Comparison of ENCODE assay signal across 1 cellular context in the genomic region with DNA sequence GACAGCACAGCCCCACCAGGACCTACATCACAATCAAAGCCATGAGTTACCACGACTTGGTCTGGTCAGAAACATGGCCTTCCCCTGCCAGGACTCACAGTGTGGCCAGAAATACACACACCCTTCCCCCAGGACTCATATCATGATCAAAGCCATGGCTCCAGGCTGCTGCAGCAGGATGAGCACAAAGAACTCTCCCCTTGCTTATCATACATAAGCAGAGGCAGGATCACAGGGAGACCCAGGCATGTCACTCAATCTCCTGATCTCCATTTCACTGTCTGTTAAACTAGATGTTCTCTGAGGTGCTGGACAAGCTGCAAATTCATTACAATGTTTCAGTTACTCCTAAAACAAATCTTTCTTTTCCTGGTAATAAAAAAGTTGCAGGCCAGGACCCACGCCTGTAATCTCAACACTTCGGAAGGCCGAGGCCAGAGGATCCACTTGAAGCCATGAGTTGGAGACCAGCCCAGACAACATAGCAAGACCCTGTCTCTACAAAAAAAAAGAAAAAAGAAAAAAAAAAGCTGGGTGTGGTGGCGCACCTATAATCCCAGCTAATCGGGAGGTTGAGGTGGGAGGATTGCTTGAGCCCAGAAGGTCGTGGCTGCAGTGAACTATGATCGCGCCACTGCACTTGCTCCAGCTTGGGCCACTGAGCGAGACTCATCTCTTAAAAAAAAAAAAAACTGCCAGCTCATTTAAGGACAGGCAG.
A peak's percentile ranks its signal among the peaks of the same experiment; 100 is the strongest.
TF ChIP-seq lines count a peak whose summit lies in the region.

No MANE protein-coding gene starts in this region.

TF ChIP-seq in K562, 482 proteins besides CTCF, POLR2A, EP300 and RAD21 (continued from another document and continues in another):
- TF ChIP-seq, protein P1, sequence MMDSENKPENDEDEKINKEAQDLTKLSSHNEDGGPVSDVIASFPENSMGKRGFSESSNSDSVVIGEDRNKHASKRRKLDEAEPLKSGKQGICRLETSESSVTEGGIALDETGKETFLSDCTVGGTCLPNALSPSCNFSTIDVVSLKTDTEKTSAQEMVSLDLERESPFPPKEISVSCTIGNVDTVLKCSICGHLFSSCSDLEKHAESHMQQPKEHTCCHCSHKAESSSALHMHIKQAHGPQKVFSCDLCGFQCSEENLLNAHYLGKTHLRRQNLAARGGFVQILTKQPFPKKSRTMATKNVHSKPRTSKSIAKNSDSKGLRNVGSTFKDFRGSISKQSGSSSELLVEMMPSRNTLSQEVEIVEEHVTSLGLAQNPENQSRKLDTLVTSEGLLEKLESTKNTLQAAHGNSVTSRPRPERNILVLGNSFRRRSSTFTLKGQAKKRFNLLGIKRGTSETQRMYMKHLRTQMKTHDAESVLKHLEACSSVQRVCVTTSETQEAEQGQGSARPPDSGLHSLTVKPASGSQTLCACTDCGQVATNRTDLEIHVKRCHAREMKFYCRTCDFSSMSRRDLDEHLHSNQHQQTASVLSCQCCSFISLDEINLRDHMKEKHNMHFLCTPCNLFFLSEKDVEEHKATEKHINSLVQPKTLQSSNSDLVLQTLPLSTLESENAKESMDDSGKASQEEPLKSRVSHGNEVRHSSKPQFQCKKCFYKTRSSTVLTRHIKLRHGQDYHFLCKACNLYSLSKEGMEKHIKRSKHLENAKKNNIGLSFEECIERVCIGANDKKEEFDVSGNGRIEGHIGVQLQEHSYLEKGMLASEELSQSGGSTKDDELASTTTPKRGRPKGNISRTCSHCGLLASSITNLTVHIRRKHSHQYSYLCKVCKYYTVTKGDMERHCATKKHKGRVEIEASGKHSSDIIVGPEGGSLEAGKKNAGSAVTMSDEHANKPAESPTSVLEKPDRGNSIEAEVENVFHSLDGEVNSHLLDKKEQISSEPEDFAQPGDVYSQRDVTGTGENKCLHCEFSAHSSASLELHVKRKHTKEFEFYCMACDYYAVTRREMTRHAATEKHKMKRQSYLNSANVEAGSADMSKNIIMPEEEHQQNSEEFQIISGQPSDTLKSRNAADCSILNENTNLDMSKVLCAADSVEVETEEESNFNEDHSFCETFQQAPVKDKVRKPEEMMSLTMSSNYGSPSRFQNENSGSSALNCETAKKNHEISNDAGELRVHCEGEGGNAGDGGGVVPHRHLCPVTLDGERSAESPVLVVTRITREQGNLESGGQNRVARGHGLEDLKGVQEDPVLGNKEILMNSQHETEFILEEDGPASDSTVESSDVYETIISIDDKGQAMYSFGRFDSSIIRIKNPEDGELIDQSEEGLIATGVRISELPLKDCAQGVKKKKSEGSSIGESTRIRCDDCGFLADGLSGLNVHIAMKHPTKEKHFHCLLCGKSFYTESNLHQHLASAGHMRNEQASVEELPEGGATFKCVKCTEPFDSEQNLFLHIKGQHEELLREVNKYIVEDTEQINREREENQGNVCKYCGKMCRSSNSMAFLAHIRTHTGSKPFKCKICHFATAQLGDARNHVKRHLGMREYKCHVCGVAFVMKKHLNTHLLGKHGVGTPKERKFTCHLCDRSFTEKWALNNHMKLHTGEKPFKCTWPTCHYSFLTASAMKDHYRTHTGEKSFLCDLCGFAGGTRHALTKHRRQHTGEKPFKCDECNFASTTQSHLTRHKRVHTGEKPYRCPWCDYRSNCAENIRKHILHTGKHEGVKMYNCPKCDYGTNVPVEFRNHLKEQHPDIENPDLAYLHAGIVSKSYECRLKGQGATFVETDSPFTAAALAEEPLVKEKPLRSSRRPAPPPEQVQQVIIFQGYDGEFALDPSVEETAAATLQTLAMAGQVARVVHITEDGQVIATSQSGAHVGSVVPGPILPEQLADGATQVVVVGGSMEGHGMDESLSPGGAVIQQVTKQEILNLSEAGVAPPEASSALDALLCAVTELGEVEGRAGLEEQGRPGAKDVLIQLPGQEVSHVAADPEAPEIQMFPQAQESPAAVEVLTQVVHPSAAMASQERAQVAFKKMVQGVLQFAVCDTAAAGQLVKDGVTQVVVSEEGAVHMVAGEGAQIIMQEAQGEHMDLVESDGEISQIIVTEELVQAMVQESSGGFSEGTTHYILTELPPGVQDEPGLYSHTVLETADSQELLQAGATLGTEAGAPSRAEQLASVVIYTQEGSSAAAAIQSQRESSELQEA (IDR thresholded peaks at IDR 0.05; ENCODE audit: low read depth) = no peak
- no peak for TF ChIP-seq THRAP3 (IDR thresholded peaks at IDR 0.05; ENCODE audit: borderline replicate concordance)
- no peak for TF ChIP-seq CHD1 (IDR thresholded peaks at IDR 0.05; ENCODE audit: low read length)
- TF ChIP-seq ZSCAN32 (CRISPR knock-in tag; IDR thresholded peaks at IDR 0.05) = no peak
- TF ChIP-seq KDM1A (IDR thresholded peaks at IDR 0.05) = peak; percentile 83 to 85
- no peak for TF ChIP-seq RBM14 (IDR thresholded peaks at IDR 0.05; ENCODE audit: borderline replicate concordance, insufficient read depth, low read depth, low read length)
- TF ChIP-seq STAT5B (CRISPR knock-in tag; IDR thresholded peaks at IDR 0.05) = no peak
- TF ChIP-seq RB1 (IDR thresholded peaks at IDR 0.05; ENCODE audit: low read depth) = 0 out of 2 replicates have a peak, but pooled peaks have one; percentile 47
- TF ChIP-seq MED1 (CRISPR knock-in tag; IDR thresholded peaks at IDR 0.05; ENCODE audit: borderline replicate concordance) = no peak
- TF ChIP-seq MLX (CRISPR knock-in tag; conservative IDR thresholded peaks at IDR 0.05) = no peak
- TF ChIP-seq ZBTB1 (CRISPR knock-in tag; IDR thresholded peaks at IDR 0.05; ENCODE audit: borderline replicate concordance, low read depth) = no peak
- peak; percentile 90 for TF ChIP-seq ARID1B (IDR thresholded peaks at IDR 0.05)
- no peak for TF ChIP-seq TSC22D4 (tag; IDR thresholded peaks at IDR 0.05)
- no peak for TF ChIP-seq HMGXB4 (CRISPR knock-in tag; IDR thresholded peaks at IDR 0.05)
- no peak for TF ChIP-seq ZNF707 (CRISPR knock-in tag; conservative IDR thresholded peaks at IDR 0.05)
- TF ChIP-seq TBP (optimal IDR thresholded peaks at IDR 0.05; ENCODE audit: low read depth, low read length) = peak; percentile 42
- TF ChIP-seq SRSF9 (IDR thresholded peaks at IDR 0.05; ENCODE audit: borderline replicate concordance, low read depth, low read length) = no peak
- TF ChIP-seq TCF3 (CRISPR knock-in tag; IDR thresholded peaks at IDR 0.05) = peak; percentile 90
- no peak for TF ChIP-seq RBM22 (IDR thresholded peaks at IDR 0.05; ENCODE audit: low read depth, low read length, poor library complexity, severe bottlenecking)
- TF ChIP-seq FUS (optimal IDR thresholded peaks at IDR 0.05; ENCODE audit: low read depth, low read length) = no peak
- no peak for TF ChIP-seq PHF8 (IDR thresholded peaks at IDR 0.05; ENCODE audit: borderline replicate concordance, low read length)
- no peak for TF ChIP-seq PRPF4 (IDR thresholded peaks at IDR 0.05; ENCODE audit: insufficient read depth, low read depth, low read length, poor library complexity, severe bottlenecking)
- no peak for TF ChIP-seq ELF2 (CRISPR knock-in tag; IDR thresholded peaks at IDR 0.05)
- TF ChIP-seq ZBTB33 (CRISPR knock-in tag; IDR thresholded peaks at IDR 0.05) = no peak
- peak; percentile 90 for TF ChIP-seq DPF2 (IDR thresholded peaks at IDR 0.05)
- no peak for TF ChIP-seq RHOXF2B (CRISPR knock-in tag; conservative IDR thresholded peaks at IDR 0.05)
- no peak for TF ChIP-seq ARHGAP35 (IDR thresholded peaks at IDR 0.05; ENCODE audit: partially characterized antibody)
- no peak for TF ChIP-seq L3MBTL2 (IDR thresholded peaks at IDR 0.05)
- TF ChIP-seq RFX7 (CRISPR knock-in tag; IDR thresholded peaks at IDR 0.05) = no peak
- no peak for TF ChIP-seq MAFF (IDR thresholded peaks at IDR 0.05; ENCODE audit: low read length)
- no peak for TF ChIP-seq LCOR (CRISPR knock-in tag; IDR thresholded peaks at IDR 0.05)
- TF ChIP-seq NFE2 (IDR thresholded peaks at IDR 0.05; ENCODE audit: low read depth) = peak; percentile 26; the same call in 1 of the 2 replicates
- TF ChIP-seq NFATC3 (IDR thresholded peaks at IDR 0.05) = no peak
- TF ChIP-seq GABPB2 (CRISPR knock-in tag; conservative IDR thresholded peaks at IDR 0.05) = no peak
- no peak for TF ChIP-seq SUPT5H (IDR thresholded peaks at IDR 0.05)
- TF ChIP-seq JUND (IDR thresholded peaks at IDR 0.05; ENCODE audit: borderline replicate concordance, low read depth, low read length) = peak; percentile 50; the same call in 1 of the 2 replicates
- peak; percentile 53; the same call in 1 of the 3 replicates for TF ChIP-seq JUND (tag; IDR thresholded peaks at IDR 0.05; ENCODE audit: borderline replicate concordance, low read depth, low read length)
- TF ChIP-seq ZC3H4 (CRISPR knock-in tag; IDR thresholded peaks at IDR 0.05; ENCODE audit: borderline replicate concordance) = no peak
- TF ChIP-seq HDAC6 (IDR thresholded peaks at IDR 0.05; ENCODE audit: low read depth, low read length) = no peak
- TF ChIP-seq EWSR1 (IDR thresholded peaks at IDR 0.05; ENCODE audit: borderline replicate concordance, low read depth, partially characterized antibody) = no peak
- TF ChIP-seq, protein P2, sequence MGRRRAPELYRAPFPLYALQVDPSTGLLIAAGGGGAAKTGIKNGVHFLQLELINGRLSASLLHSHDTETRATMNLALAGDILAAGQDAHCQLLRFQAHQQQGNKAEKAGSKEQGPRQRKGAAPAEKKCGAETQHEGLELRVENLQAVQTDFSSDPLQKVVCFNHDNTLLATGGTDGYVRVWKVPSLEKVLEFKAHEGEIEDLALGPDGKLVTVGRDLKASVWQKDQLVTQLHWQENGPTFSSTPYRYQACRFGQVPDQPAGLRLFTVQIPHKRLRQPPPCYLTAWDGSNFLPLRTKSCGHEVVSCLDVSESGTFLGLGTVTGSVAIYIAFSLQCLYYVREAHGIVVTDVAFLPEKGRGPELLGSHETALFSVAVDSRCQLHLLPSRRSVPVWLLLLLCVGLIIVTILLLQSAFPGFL (CRISPR knock-in tag; IDR thresholded peaks at IDR 0.05) = no peak
- peak; percentile 61; the same call in 1 of the 2 replicates for TF ChIP-seq RNF2 (IDR thresholded peaks at IDR 0.05)
- TF ChIP-seq MNT (conservative IDR thresholded peaks at IDR 0.05) = peak in 1 of 2 experiments; percentile 43; a peak in 2 of 4 replicates
- TF ChIP-seq POLR2G (IDR thresholded peaks at IDR 0.05; ENCODE audit: low read depth, low read length) = no peak
- no peak for TF ChIP-seq ZNF583 (CRISPR knock-in tag; IDR thresholded peaks at IDR 0.05)
- TF ChIP-seq PPARD (CRISPR knock-in tag; IDR thresholded peaks at IDR 0.05) = no peak
- TF ChIP-seq KAT2B (IDR thresholded peaks at IDR 0.05; ENCODE audit: low read depth, low read length) = no peak
- TF ChIP-seq, protein P3, sequence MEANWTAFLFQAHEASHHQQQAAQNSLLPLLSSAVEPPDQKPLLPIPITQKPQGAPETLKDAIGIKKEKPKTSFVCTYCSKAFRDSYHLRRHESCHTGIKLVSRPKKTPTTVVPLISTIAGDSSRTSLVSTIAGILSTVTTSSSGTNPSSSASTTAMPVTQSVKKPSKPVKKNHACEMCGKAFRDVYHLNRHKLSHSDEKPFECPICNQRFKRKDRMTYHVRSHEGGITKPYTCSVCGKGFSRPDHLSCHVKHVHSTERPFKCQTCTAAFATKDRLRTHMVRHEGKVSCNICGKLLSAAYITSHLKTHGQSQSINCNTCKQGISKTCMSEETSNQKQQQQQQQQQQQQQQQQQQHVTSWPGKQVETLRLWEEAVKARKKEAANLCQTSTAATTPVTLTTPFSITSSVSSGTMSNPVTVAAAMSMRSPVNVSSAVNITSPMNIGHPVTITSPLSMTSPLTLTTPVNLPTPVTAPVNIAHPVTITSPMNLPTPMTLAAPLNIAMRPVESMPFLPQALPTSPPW (CRISPR knock-in tag; IDR thresholded peaks at IDR 0.05) = no peak; the same call in 1 of the 2 replicates
